ENCODE assay signal across 8 cellular contexts in genomic region chr10:104580774-104581675, GRCh38.
A peak's percentile ranks its signal among the peaks of the same experiment; 100 is the strongest.
DNase-seq lines count a peak whose midpoint lies in the region; FAIRE-seq and TF ChIP-seq lines count a peak whose summit lies in the region.

No MANE protein-coding gene starts in this region.

- H3K4me1 ChIP-seq in OCI-LY3 (ENCODE audit: low read length): no peaks in the 10 kb centered on the region
- peaks cover 0 to 11% (median 5%) of the 10 kb centered on the region in 4 donors for H3K4me1 ChIP-seq in stomach

- no peak overlapping the region for H3K27ac ChIP-seq in C4-2B
- H3K27ac ChIP-seq in OCI-LY3 (ENCODE audit: low read length): no peak overlapping the region
- H3K27ac ChIP-seq in stomach: no peak overlapping the region

- TF ChIP-seq CTCF in C4-2B (conservative IDR thresholded peaks at IDR 0.05) (peak; percentile 94), OCI-LY3 (IDR thresholded peaks at IDR 0.05; ENCODE audit: low read depth, low read length) (peak; percentile 70), neural crest cell (conservative IDR thresholded peaks at IDR 0.05) (peak; percentile 93), stomach (IDR thresholded peaks at IDR 0.05) (peak in 5 of 7 experiments; percentile 39 to 88 (median 67))

- H3K27me3 ChIP-seq in OCI-LY3 (ENCODE audit: low read depth, low read length) (no peaks in the 10 kb centered on the region), stomach (peaks cover 0 to 49% (median 0%) of the 10 kb centered on the region in 3 donors)

- H3K79me2 ChIP-seq in OCI-LY3 (ENCODE audit: low read length): no peaks in the 10 kb centered on the region

- DNase-seq in GM19239 (ENCODE audit: insufficient read length, low spot score) (peak; percentile 63), HPDE6-E6E7 (ENCODE audit: extremely low spot score) (peak; percentile 43), fibroblast of peridontal ligament (ENCODE audit: extremely low read depth) (peak; percentile 59), neural crest cell (ENCODE audit: low read depth, low spot score) (peak; percentile 87), stomach (peak; percentile 79)
- peak; percentile 76 for DNase-seq in activated T-cell treated with anti-CD3 and anti-CD28 coated beads, Interleukin-2, amount 50 U/mL, for 24 hours

- no peaks in the 10 kb centered on the region for H3K36me3 ChIP-seq in OCI-LY3 (replicated peaks; ENCODE audit: low read depth, low read length)
- no peaks in the 10 kb centered on the region for H3K36me3 ChIP-seq in stomach

- no peak overlapping the region for H3K4me3 Mint-ChIP-seq in activated T-cell treated with anti-CD3 and anti-CD28 coated beads, Interleukin-2, amount 50 U/mL, for 24 hours
- no peak overlapping the region for H3K4me3 Mint-ChIP-seq in neural crest cell

- peak; percentile 88 for FAIRE-seq in GM19239 (lab: Jason Lieb, UNC)

- peaks cover 26% of the 10 kb centered on the region for H3K27me3 Mint-ChIP-seq in activated T-cell treated with anti-CD3 and anti-CD28 coated beads, Interleukin-2, amount 50 U/mL, for 24 hours
- peaks cover 8% of the 10 kb centered on the region for H3K27me3 Mint-ChIP-seq in neural crest cell (ENCODE audit: low read depth)

- H3K9me3 ChIP-seq in OCI-LY3 (ENCODE audit: insufficient read depth, low read length) (no peaks in the 10 kb centered on the region), stomach (no peaks in the 10 kb centered on the region)

- no peaks in the 10 kb centered on the region for H3K9me3 Mint-ChIP-seq in activated T-cell treated with anti-CD3 and anti-CD28 coated beads, Interleukin-2, amount 50 U/mL, for 24 hours
- no peaks in the 10 kb centered on the region for H3K9me3 Mint-ChIP-seq in neural crest cell

- H2AFZ ChIP-seq in OCI-LY3 (ENCODE audit: low read depth, low read length): no peak overlapping the region

- no peaks in the 10 kb centered on the region for H3K36me3 Mint-ChIP-seq in activated T-cell treated with anti-CD3 and anti-CD28 coated beads, Interleukin-2, amount 50 U/mL, for 24 hours (ENCODE audit: low read depth)
- H3K36me3 Mint-ChIP-seq in neural crest cell (ENCODE audit: low read depth): no peaks in the 10 kb centered on the region

- H3K4me2 ChIP-seq in OCI-LY3 (ENCODE audit: low read length): peak overlapping the region; percentile 29; the same call in 1 of the 2 replicates

- TF ChIP-seq POLR2A in stomach (IDR thresholded peaks at IDR 0.05): no peak

- WGBS in stomach, 5 donors: 38 to 43% (median 41%) methylated on average over 20 of the region's 20 CpGs

- H3K4me3 ChIP-seq in OCI-LY3 (ENCODE audit: low read length) (no peak overlapping the region), stomach (no peak overlapping the region)

- no peak overlapping the region for H3K9ac ChIP-seq in OCI-LY3 (ENCODE audit: low read length)

- no peak overlapping the region for H3K27ac Mint-ChIP-seq in activated T-cell treated with anti-CD3 and anti-CD28 coated beads, Interleukin-2, amount 50 U/mL, for 24 hours
- no peak overlapping the region for H3K27ac Mint-ChIP-seq in neural crest cell (ENCODE audit: unreplicated experiment)

- H3K4me1 Mint-ChIP-seq in activated T-cell treated with anti-CD3 and anti-CD28 coated beads, Interleukin-2, amount 50 U/mL, for 24 hours (ENCODE audit: low read depth): peaks cover 10% of the 10 kb centered on the region
- H3K4me1 Mint-ChIP-seq in neural crest cell: peaks cover 12% of the 10 kb centered on the region

- intact Hi-C loops in stomach (cut with DNase I; ENCODE audit: low total_unique reads): no loop called here

- H4K20me1 ChIP-seq in OCI-LY3 (ENCODE audit: insufficient read depth, low read length): no peaks in the 10 kb centered on the region

- no peak for TF ChIP-seq EP300 in stomach (IDR thresholded peaks at IDR 0.05)
